In genomic region chr11:79244175-79244804, GRCh38 we compare ENCODE assay signal across 1 cellular context.
TF ChIP-seq lines count a peak whose summit lies in the region.

No MANE protein-coding gene starts in this region.

TF ChIP-seq in H1, 55 proteins besides CTCF, POLR2A, EP300 and RAD21 (continued from another document):
- no peak for TF ChIP-seq BRCA1 (IDR thresholded peaks at IDR 0.05; ENCODE audit: low read depth, low read length)
- no peak for TF ChIP-seq POLR2AphosphoS5 (IDR thresholded peaks at IDR 0.05; ENCODE audit: low read depth, low read length)
- TF ChIP-seq EZH2 (IDR thresholded peaks at IDR 0.05; ENCODE audit: low read depth, low read length, severe bottlenecking) = no peak
- TF ChIP-seq, protein P1, sequence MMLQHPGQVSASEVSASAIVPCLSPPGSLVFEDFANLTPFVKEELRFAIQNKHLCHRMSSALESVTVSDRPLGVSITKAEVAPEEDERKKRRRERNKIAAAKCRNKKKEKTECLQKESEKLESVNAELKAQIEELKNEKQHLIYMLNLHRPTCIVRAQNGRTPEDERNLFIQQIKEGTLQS (IDR thresholded peaks at IDR 0.05; ENCODE audit: insufficient read depth, low read depth, low read length) = no peak
- TF ChIP-seq HDAC6 (IDR thresholded peaks at IDR 0.05; ENCODE audit: low read depth, low read length) = no peak
